ENCODE assay signal across 18 cellular contexts in the genomic region with DNA sequence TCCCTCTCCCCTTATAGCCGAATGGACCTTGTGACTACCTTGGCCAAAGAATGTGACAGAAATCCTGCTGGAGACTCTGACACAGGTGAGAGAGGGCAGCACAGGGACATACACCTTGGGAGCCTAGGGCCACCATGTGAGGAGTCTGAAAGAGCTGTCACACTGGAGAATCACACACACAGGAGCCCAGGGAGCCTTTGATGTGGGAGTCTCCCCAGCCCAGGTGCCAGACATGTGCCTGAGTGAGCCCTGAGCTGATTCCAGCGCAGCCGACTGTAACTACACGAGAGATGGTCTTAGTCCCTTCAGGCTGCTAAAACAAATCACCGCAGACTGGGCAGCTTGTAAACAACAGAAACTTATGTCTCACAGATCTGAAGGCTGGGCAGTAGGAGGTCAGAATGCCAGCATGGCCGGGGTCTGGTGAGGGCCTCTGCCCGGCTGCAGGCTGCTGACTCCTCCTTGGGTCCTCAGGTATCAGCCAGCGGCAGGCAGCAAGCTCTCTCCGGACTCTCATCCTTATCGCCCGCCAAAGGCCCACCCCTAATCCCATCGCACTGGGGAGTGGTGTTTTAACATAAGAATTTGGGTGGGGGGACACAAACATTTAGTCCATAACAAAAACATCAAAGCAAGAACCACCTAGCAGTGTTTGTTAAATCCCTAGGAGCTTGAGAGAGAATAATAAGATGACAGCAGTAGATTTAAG.
"Had no signal": no experiment of that assay in that cellular context is flagged by ENCODE, and none has a peak within 500 bp of the region (broad histone marks: within the 10 kb centered on the region; RNA-seq: fewer than 3 reads in every experiment).

No MANE protein-coding gene starts in this region.

- H2AFZ ChIP-seq: parathyroid adenoma had no signal

- H3K4me3 Mint-ChIP-seq: activated CD4-positive, alpha-beta memory T cell treated with anti-CD3 and anti-CD28 coated beads for 36 hours; stimulated activated effector memory CD8-positive, alpha-beta T cell treated with anti-CD3 and anti-CD28 coated beads, Interleukin-12 subunit alpha, Interleukin-12 subunit beta, amount 100 ng/mL, for 72 hours; T-cell had no signal

- H3K36me3 ChIP-seq: brain microvascular endothelial cell, colonic mucosa, thyroid gland had no signal

- ATAC-seq: foreskin keratinocyte; natural killer cell; sciatic nerve; stimulated activated effector memory CD8-positive, alpha-beta T cell treated with anti-CD3 and anti-CD28 coated beads, Interleukin-12 subunit alpha, Interleukin-12 subunit beta, amount 100 ng/mL, for 72 hours; T-cell had no signal

- H3K27ac ChIP-seq: brain microvascular endothelial cell, colonic mucosa, foreskin keratinocyte, parathyroid adenoma, thyroid gland had no signal

- H3K27me3 Mint-ChIP-seq: activated B cell treated with CpG ODN at 0.5 μM for 24 hours had no signal

- DNase-seq: activated B cell treated with CpG ODN at 0.5 μM for 24 hours; activated CD4-positive, alpha-beta memory T cell treated with anti-CD3 and anti-CD28 coated beads for 36 hours; activated CD4-positive, alpha-beta T cell treated with anti-CD3 and anti-CD28 coated beads for 4 hours; activated naive CD4-positive, alpha-beta T cell treated with Interleukin-2 at 50 U/mL for 16 hours; aorta; brain microvascular endothelial cell; central memory CD4-positive, alpha-beta T cell; colonic mucosa; foreskin keratinocyte; hypothalamus; natural killer cell; stimulated activated CD4-positive, alpha-beta T cell treated with anti-CD3 and anti-CD28 coated beads, Interleukin-4, amount 100 ng/mL, for 24 hours; T-cell had no signal

- H3K4me2 ChIP-seq: smooth muscle cell had no signal

- H3K9me3 Mint-ChIP-seq: activated CD4-positive, alpha-beta memory T cell treated with anti-CD3 and anti-CD28 coated beads for 36 hours; natural killer cell; stimulated activated effector memory CD8-positive, alpha-beta T cell treated with anti-CD3 and anti-CD28 coated beads, Interleukin-12 subunit alpha, Interleukin-12 subunit beta, amount 100 ng/mL, for 72 hours; T-cell had no signal

- H3K9me3 ChIP-seq: colonic mucosa, thyroid gland had no signal

- H3K27me3 ChIP-seq: colonic mucosa, thyroid gland had no signal

- H3K36me3 Mint-ChIP-seq: activated CD4-positive, alpha-beta memory T cell treated with anti-CD3 and anti-CD28 coated beads for 36 hours; natural killer cell; stimulated activated effector memory CD8-positive, alpha-beta T cell treated with anti-CD3 and anti-CD28 coated beads, Interleukin-12 subunit alpha, Interleukin-12 subunit beta, amount 100 ng/mL, for 72 hours; T-cell had no signal

- H3K4me1 ChIP-seq: foreskin keratinocyte, parathyroid adenoma had no signal

- H3K27ac Mint-ChIP-seq: activated CD4-positive, alpha-beta memory T cell treated with anti-CD3 and anti-CD28 coated beads for 36 hours; natural killer cell; stimulated activated effector memory CD8-positive, alpha-beta T cell treated with anti-CD3 and anti-CD28 coated beads, Interleukin-12 subunit alpha, Interleukin-12 subunit beta, amount 100 ng/mL, for 72 hours; T-cell had no signal

- H3K79me2 ChIP-seq: parathyroid adenoma had no signal

- H3K9ac ChIP-seq: parathyroid adenoma had no signal

- H3K4me3 ChIP-seq: colonic mucosa, smooth muscle cell, thyroid gland had no signal
